ENCODE assay signal across 19 cellular contexts in genomic region chr4:4481394-4482000, GRCh38.
A peak's percentile ranks its signal among the peaks of the same experiment; 100 is the strongest.
DNase-seq lines count a peak whose midpoint lies in the region; ATAC-seq and TF ChIP-seq lines count a peak whose summit lies in the region.
"Had no signal": no experiment of that assay in that cellular context is flagged by ENCODE, and none has a peak within 500 bp of the region (broad histone marks: within the 10 kb centered on the region; RNA-seq: fewer than 3 reads in every experiment).

No MANE protein-coding gene starts in this region.

- no peaks in the 10 kb centered on the region for H3K9me3 Mint-ChIP-seq in activated naive CD8-positive, alpha-beta T cell treated with anti-CD3 and anti-CD28 coated beads, Interleukin-2, amount 50 U/mL, for 24 hours
- H3K9me3 Mint-ChIP-seq: T-helper 2 cell treated with Interferon-gamma antibody and Interleukin-4, amounts not matched to agents 5 μg/mL and 100 μg/mL, for 36 hours had no signal

- no peaks in the 10 kb centered on the region for H3K4me1 Mint-ChIP-seq in activated naive CD8-positive, alpha-beta T cell treated with anti-CD3 and anti-CD28 coated beads, Interleukin-2, amount 50 U/mL, for 24 hours

- CTCF ChIA-PET in HEK293 (lab: Yijun Ruan, JAX): interaction anchor here (0.5 to 1.1 kb wide), 6 partner anchors 17 to 1661 kb away, joined by 3 to 5 read pairs (median 3); no protein-coding TSS in a partner anchor

- no peak overlapping the region for H3K27ac Mint-ChIP-seq in activated naive CD8-positive, alpha-beta T cell treated with anti-CD3 and anti-CD28 coated beads, Interleukin-2, amount 50 U/mL, for 24 hours
- H3K27ac Mint-ChIP-seq: T-helper 2 cell treated with Interferon-gamma antibody and Interleukin-4, amounts not matched to agents 5 μg/mL and 100 μg/mL, for 36 hours had no signal

- no peak for TF ChIP-seq CTCF in HEK293 (tag by site-specific recombination; IDR thresholded peaks at IDR 0.05)

- no peaks in the 10 kb centered on the region for H3K27me3 ChIP-seq in SJCRH30
- H3K27me3 ChIP-seq: ovary had no signal

- no peaks in the 10 kb centered on the region for H3K36me3 Mint-ChIP-seq in activated naive CD8-positive, alpha-beta T cell treated with anti-CD3 and anti-CD28 coated beads, Interleukin-2, amount 50 U/mL, for 24 hours (ENCODE audit: low read depth)

- H3K9me3 ChIP-seq in HEK293 (ENCODE audit: control insufficient read depth, insufficient read depth, low read depth, low read length) (no peaks in the 10 kb centered on the region), SJCRH30 (replicated peaks) (no peaks in the 10 kb centered on the region)
- H3K9me3 ChIP-seq: Caco-2, ovary had no signal

- ATAC-seq in activated naive CD8-positive, alpha-beta T cell treated with anti-CD3 and anti-CD28 coated beads, Interleukin-2, amount 50 U/mL, for 24 hours: no peak
- ATAC-seq: activated CD4-positive, CD25-positive, alpha-beta regulatory T cell treated with anti-CD3 and anti-CD28 coated beads, Interleukin-2, amount 50 U/mL, for 24 hours had no signal

- H3K4me3 Mint-ChIP-seq in activated naive CD8-positive, alpha-beta T cell treated with anti-CD3 and anti-CD28 coated beads, Interleukin-2, amount 50 U/mL, for 24 hours: no peak overlapping the region
- H3K4me3 Mint-ChIP-seq: T-helper 2 cell treated with Interferon-gamma antibody and Interleukin-4, amounts not matched to agents 5 μg/mL and 100 μg/mL, for 36 hours had no signal

- H3K4me1 ChIP-seq in HEK293 (ENCODE audit: control insufficient read depth, insufficient read depth, low read length) (no peaks in the 10 kb centered on the region), SJCRH30 (no peaks in the 10 kb centered on the region)
- H3K4me1 ChIP-seq: Caco-2 had no signal

- no peak overlapping the region for H3K27ac ChIP-seq in HEK293 (ENCODE audit: extremely low read depth, low read depth, low read length)
- H3K27ac ChIP-seq in angular gyrus (ENCODE audit: low read depth, low read length): peak overlapping the region; percentile 93
- no peak overlapping the region for H3K27ac ChIP-seq in SJCRH30
- H3K27ac ChIP-seq: coronary artery, epithelial cell of prostate, ovary had no signal

- H3K36me3 ChIP-seq in HEK293 (ENCODE audit: control insufficient read depth in 2 of 2, insufficient read depth in 1 of 2, low read length in 2 of 2) (no peaks in the 10 kb centered on the region), SJCRH30 (no peaks in the 10 kb centered on the region)
- H3K36me3 ChIP-seq: ovary had no signal

- DNase-seq in kidney tubule cell (ENCODE audit: low spot score): peak; percentile 36
- peak; percentile 17 for DNase-seq in retina
- no peak for DNase-seq in activated naive CD8-positive, alpha-beta T cell treated with anti-CD3 and anti-CD28 coated beads, Interleukin-2, amount 50 U/mL, for 24 hours
- no peak for DNase-seq in SJCRH30
- no peak for DNase-seq in GM19238 (ENCODE audit: insufficient read length, low spot score)
- no peak for DNase-seq in germinal center (ENCODE audit: low spot score)
- DNase-seq: activated effector memory CD4-positive, alpha-beta T cell treated with Interleukin-2 at 50 U/mL for 16 hours; AML-193; Caco-2; NCI-H345; ovary; SHP77 treated with DMSO at 0.1 percent for 48 hours; stimulated activated CD4-positive, alpha-beta T cell treated with anti-CD3 and anti-CD28 coated beads, Interleukin-4, amount 100 ng/mL, for 24 hours had no signal

- POLR2A ChIA-PET in HEK293 (lab: Yijun Ruan, JAX): no interaction called here

- H3K4me3 ChIP-seq in HEK293 (ENCODE audit: low read depth, low read length): no peak overlapping the region
- no peak overlapping the region for H3K4me3 ChIP-seq in SJCRH30
- H3K4me3 ChIP-seq: coronary artery, ovary had no signal

- no peaks in the 10 kb centered on the region for H3K27me3 Mint-ChIP-seq in activated naive CD8-positive, alpha-beta T cell treated with anti-CD3 and anti-CD28 coated beads, Interleukin-2, amount 50 U/mL, for 24 hours

TF ChIP-seq in HEK293, 187 proteins besides CTCF, POLR2A, EP300 and RAD21:
- TF ChIP-seq ZIC2 (tag by site-specific recombination; IDR thresholded peaks at IDR 0.05) (no peak), IKZF3 (tag by site-specific recombination; IDR thresholded peaks at IDR 0.05) (no peak), ZNF112 (tag by site-specific recombination; IDR thresholded peaks at IDR 0.05) (no peak), ZNF19 (tag by site-specific recombination; IDR thresholded peaks at IDR 0.05; ENCODE audit: low read depth) (no peak), PRDM1 (tag by site-specific recombination; IDR thresholded peaks at IDR 0.05) (peak; percentile 44; the same call in 1 of the 2 replicates), ZNF311 (tag by site-specific recombination; IDR thresholded peaks at IDR 0.05; ENCODE audit: borderline replicate concordance) (no peak), ZNF10 (tag by site-specific recombination; IDR thresholded peaks at IDR 0.05) (no peak)

Comparison
In these comparisons a context has a peak if more than half of its experiments do, and no peak if none do; other contexts are left out.
1. DNase-seq: peak in kidney tubule cell (single experiment) and retina (single experiment); none in activated naive CD8-positive, alpha-beta T cell treated with anti-CD3 and anti-CD28 coated beads, Interleukin-2, amount 50 U/mL, for 24 hours (single experiment), SJCRH30 (0 of 2), GM19238 (single experiment) and germinal center (single experiment).